Comparison of ENCODE assay signal across 1 cellular context in genomic region chr1:181126289-181126688, GRCh38.
TF ChIP-seq lines count a peak whose summit lies in the region.

No MANE protein-coding gene starts in this region.

TF ChIP-seq in A549, 52 proteins besides CTCF, POLR2A, EP300 and RAD21 (continued from another document):
- TF ChIP-seq KDM1A (IDR thresholded peaks at IDR 0.05; ENCODE audit: low read depth), result no peak
- TF ChIP-seq BCL3 (IDR thresholded peaks at IDR 0.05), result no peak
- TF ChIP-seq CHD4 (IDR thresholded peaks at IDR 0.05; ENCODE audit: borderline replicate concordance), result no peak
- TF ChIP-seq HOXB5 (CRISPR knock-in tag; IDR thresholded peaks at IDR 0.05), result no peak
- no peak for TF ChIP-seq USF2 (IDR thresholded peaks at IDR 0.05)
- TF ChIP-seq JUNB (IDR thresholded peaks at IDR 0.05), result no peak
